ENCODE assay signal across 23 cellular contexts in genomic region chr2:234985608-234986115, GRCh38. TPM values are rescaled to one million over a fixed set of nuclear protein-coding genes. Genes with fewer than 3 reads are reported as not detected.
DNase-seq lines count a peak whose midpoint lies in the region; ATAC-seq, FAIRE-seq and TF ChIP-seq lines count a peak whose summit lies in the region.
"Had no signal": no experiment of that assay in that cellular context is flagged by ENCODE, and none has a peak within 500 bp of the region (broad histone marks: within the 10 kb centered on the region; RNA-seq: fewer than 3 reads in every experiment).

No MANE protein-coding gene starts in this region.

- no peak overlapping the region for H3K4ac ChIP-seq in IMR-90 (ENCODE audit: low read depth, low read length)
- H3K4ac ChIP-seq in mesenchymal stem cell (ENCODE audit: low read depth in 1 of 2, low read length in 2 of 2) = no peak overlapping the region

- H2BK12ac ChIP-seq in mesenchymal stem cell (ENCODE audit: low read length in 2 of 2) = peak overlapping the region in 1 of 2 experiments; percentile 18

- H3K9ac ChIP-seq in IMR-90 (ENCODE audit: low read depth, low read length) (no peak overlapping the region), mesenchymal stem cell (ENCODE audit: low read length) (no peak overlapping the region)
- H3K9ac ChIP-seq: KMS-11 had no signal

- WGBS in IMR-90 (ENCODE audit: extremely low coverage in 2 of 2, insufficient read length in 1 of 2), 2 experiments = 95% methylated on average over 9 of the region's 16 CpGs; no CpG with 5 or more reads in 1 of the 2 experiments
- WGBS in body of pancreas, 2 donors = 92% methylated on average over 14 to 16 of the region's 16 CpGs
- WGBS in mesenchymal stem cell = 98% methylated on average over 16 of the region's 16 CpGs
- WGBS in small intestine, 3 donors = 28 to 71% (median 51%) methylated on average over 16 of the region's 16 CpGs

- DNase-seq in IMR-90 = no peak
- DNase-seq in body of pancreas = no peak
- no peak for DNase-seq in mesenchymal stem cell
- peak; percentile 95 for DNase-seq in small intestine
- no peak for DNase-seq in head of caudate nucleus
- DNase-seq in SHP77 treated with DMSO at 0.1 percent for 48 hours (lab: John Stamatoyannopoulos, UW) = no peak
- DNase-seq: C1 segment of cervical spinal cord; CD4-positive, alpha-beta memory T cell; COR-L47; DMS79; EL; GDM1; H7; MM.1S; NCI-H2029; NCI-H446; NCI-H524 treated with DMSO at 0.1 percent for 48 hours; NCI-H774 had no signal

- H2AK5ac ChIP-seq in IMR-90 (ENCODE audit: low read depth, low read length) (peak overlapping the region; percentile 28; the same call in 1 of the 2 replicates), mesenchymal stem cell (ENCODE audit: low read length, severe bottlenecking) (no peak overlapping the region)

- 0 out of 4 replicates have a peak overlapping the region, but pooled peaks of 1 of the 2 experiments have one; percentile 13 for H4K8ac ChIP-seq in IMR-90 (ENCODE audit: low read depth in 2 of 2, low read length in 2 of 2)
- H4K8ac ChIP-seq in mesenchymal stem cell (ENCODE audit: low read length) = peak overlapping the region; percentile 39

- H3K4me1 ChIP-seq in IMR-90 (ENCODE audit: control insufficient read depth, insufficient read depth, low read length) (peaks cover 55% of the 10 kb centered on the region), body of pancreas (peaks cover 83% of the 10 kb centered on the region), mesenchymal stem cell (ENCODE audit: control insufficient read depth, insufficient read depth, low read depth, low read length) (peaks cover 55% of the 10 kb centered on the region), small intestine (ENCODE audit: control insufficient read depth in 2 of 2, insufficient read depth in 1 of 2, low read depth in 1 of 2, low read length in 1 of 2) (peaks cover 5 to 7% of the 10 kb centered on the region in 2 donors)

- H4K91ac ChIP-seq in IMR-90 (ENCODE audit: insufficient read depth, low read depth, low read length) (no peak overlapping the region), mesenchymal stem cell (ENCODE audit: low read length) (peak overlapping the region; percentile 81)

- BruUV-seq in IMR-90 (replicated peaks; lab: Mats Ljungman, UMichigan) = no TSS peak

- no peak for TF ChIP-seq POLR2A in IMR-90 (IDR thresholded peaks at IDR 0.05; ENCODE audit: low read depth, low read length)
- TF ChIP-seq POLR2A in body of pancreas (IDR thresholded peaks at IDR 0.05) = no peak

- H2BK5ac ChIP-seq in IMR-90 (ENCODE audit: low read depth, low read length, poor library complexity, severe bottlenecking) (peak overlapping the region; percentile 12), mesenchymal stem cell (ENCODE audit: low read depth, low read length, poor library complexity, severe bottlenecking) (no peak overlapping the region)

- H2AFZ ChIP-seq in IMR-90 (replicated peaks; ENCODE audit: low read length, poor library complexity) = no peak overlapping the region
- no peak overlapping the region for H2AFZ ChIP-seq in mesenchymal stem cell (ENCODE audit: low read depth, low read length)

- TF ChIP-seq CTCF in IMR-90 (conservative IDR thresholded peaks at IDR 0.05; ENCODE audit: low read depth, low read length) (no peak), body of pancreas (IDR thresholded peaks at IDR 0.05) (no peak)

- peaks cover 0 to 85% of the 10 kb centered on the region in 2 experiments for H3K79me1 ChIP-seq in IMR-90 (ENCODE audit: low read depth in 1 of 2, low read length in 2 of 2)
- no peaks in the 10 kb centered on the region for H3K79me1 ChIP-seq in mesenchymal stem cell (replicated peaks; ENCODE audit: low read length, poor library complexity, severe bottlenecking)

- intact Hi-C loops in IMR-90 (cut with micrococcal nuclease) (loop anchor here (10.0 kb wide), 2 partner anchors 311 to 541 kb away; no protein-coding TSS in a partner anchor), body of pancreas (cut with DNase I) (no loop called here), head of caudate nucleus (cut with DNase I) (no loop called here)

- H4K20me1 ChIP-seq in IMR-90 (ENCODE audit: insufficient read depth, low read length) = peaks cover 93% of the 10 kb centered on the region

- H3K56ac ChIP-seq in IMR-90 (ENCODE audit: extremely low read depth, insufficient read depth, low read length) = no peak overlapping the region

- no peak overlapping the region for H3K4me2 ChIP-seq in IMR-90 (ENCODE audit: low read depth, low read length)
- H3K4me2 ChIP-seq in mesenchymal stem cell (ENCODE audit: low read length, poor library complexity, severe bottlenecking) = no peak overlapping the region
- H3K4me2 ChIP-seq: A549, KMS-11 had no signal

- FAIRE-seq in small intestine (lab: Jason Lieb, UNC) = no peak
- FAIRE-seq: A549, GM12891 had no signal

- H2BK120ac ChIP-seq in IMR-90 (ENCODE audit: low read depth, low read length) (no peak overlapping the region), mesenchymal stem cell (ENCODE audit: low read depth, low read length) (no peak overlapping the region)

- CTCF ChIA-PET in IMR-90 (lab: Yijun Ruan, JAX) = interaction anchor here (0.8 to 1.1 kb wide), 2 partner anchors 11 to 15 kb away, joined by 3 read pairs; no protein-coding TSS in a partner anchor

- TF ChIP-seq RAD21 in IMR-90 (IDR thresholded peaks at IDR 0.05; ENCODE audit: low read length) = no peak

- H3K18ac ChIP-seq in IMR-90 (ENCODE audit: low read depth, low read length) (no peak overlapping the region), mesenchymal stem cell (ENCODE audit: low read depth in 1 of 2, low read length in 2 of 2) (peak overlapping the region; percentile 37 to 54)

- H2AK9ac ChIP-seq in IMR-90 (replicated peaks; ENCODE audit: low read depth, low read length, poor library complexity) = no peak overlapping the region

- no peak for ATAC-seq in IMR-90 (ENCODE audit: low read depth)
- ATAC-seq in body of pancreas = no peak
- no peak for ATAC-seq in GM21526 (IDR thresholded peaks at IDR 0.05; ENCODE audit: low FRiP score, unreplicated experiment)
- ATAC-seq: A549, Right ventricle myocardium inferior had no signal

- peaks cover 18% of the 10 kb centered on the region for H3K36me3 ChIP-seq in IMR-90 (ENCODE audit: control insufficient read depth, insufficient read depth, low read length)
- no peaks in the 10 kb centered on the region for H3K36me3 ChIP-seq in body of pancreas (replicated peaks in 1 of 2; ENCODE audit: insufficient read depth in 1 of 2, low read depth in 2 of 2)
- H3K36me3 ChIP-seq in mesenchymal stem cell (ENCODE audit: control insufficient read depth in 1 of 2, insufficient read depth in 2 of 2, low read depth in 1 of 2, low read length in 2 of 2) = peaks cover 16 to 42% of the 10 kb centered on the region in 2 experiments
- no peaks in the 10 kb centered on the region for H3K36me3 ChIP-seq in small intestine (ENCODE audit: control insufficient read depth in 2 of 2, insufficient read depth in 2 of 2, low read length in 2 of 2)

- H3K27ac ChIP-seq in IMR-90 (ENCODE audit: insufficient read depth, low read length) (no peak overlapping the region), body of pancreas (peak overlapping the region in 3 of 4 donors; percentile 10 to 48 (median 33)), mesenchymal stem cell (ENCODE audit: low read length, poor library complexity, severe bottlenecking) (no peak overlapping the region), small intestine (ENCODE audit: low read depth in 1 of 2, low read length in 1 of 2) (peak overlapping the region; percentile 30 to 62)
- H3K27ac ChIP-seq: KMS-11 had no signal

- no peaks in the 10 kb centered on the region for H3K27me3 ChIP-seq in IMR-90 (ENCODE audit: control insufficient read depth, insufficient read depth, low read length)
- H3K27me3 ChIP-seq in body of pancreas = no peaks in the 10 kb centered on the region
- no peaks in the 10 kb centered on the region for H3K27me3 ChIP-seq in mesenchymal stem cell (ENCODE audit: control insufficient read depth in 1 of 2, insufficient read depth in 1 of 2, low read length in 2 of 2)
- H3K27me3 ChIP-seq in small intestine (ENCODE audit: control insufficient read depth in 2 of 2, insufficient read depth in 2 of 2, low read length in 2 of 2) = no peaks in the 10 kb centered on the region

- H4K5ac ChIP-seq in IMR-90 (ENCODE audit: low read depth, low read length) = no peak overlapping the region

- H3K9me3 ChIP-seq in IMR-90 (ENCODE audit: control insufficient read depth, insufficient read depth, low read length) = no peaks in the 10 kb centered on the region
- H3K9me3 ChIP-seq in body of pancreas = no peaks in the 10 kb centered on the region
- no peaks in the 10 kb centered on the region for H3K9me3 ChIP-seq in mesenchymal stem cell (ENCODE audit: control insufficient read depth, low read length)
- no peaks in the 10 kb centered on the region for H3K9me3 ChIP-seq in small intestine (ENCODE audit: control insufficient read depth, low read depth)
- H3K9me3 ChIP-seq: A549 had no signal

- peaks cover 67% of the 10 kb centered on the region for H3K9me1 ChIP-seq in IMR-90 (ENCODE audit: insufficient read depth, low read length)

- dilution Hi-C loops in IMR-90 (cut with HindIII; ENCODE audit: low sequenced_read_pairs, unreplicated experiment) = no loop called here

- H2BK15ac ChIP-seq in IMR-90 (ENCODE audit: low read depth, low read length) (no peak overlapping the region), mesenchymal stem cell (ENCODE audit: low read depth, poor library complexity, severe bottlenecking) (no peak overlapping the region)

- H3K14ac ChIP-seq in IMR-90 (replicated peaks; ENCODE audit: low read depth, low read length) (0 out of 2 replicates have a peak overlapping the region, but pooled peaks have one; percentile 16), mesenchymal stem cell (ENCODE audit: low read length in 2 of 2) (peak overlapping the region in 1 of 2 experiments; percentile 44)

- POLR2A ChIA-PET in IMR-90 (lab: Charles Lee; ENCODE audit: unreplicated experiment) = no interaction called here

- H3K4me3 ChIP-seq in IMR-90 (ENCODE audit: insufficient read depth, low read depth, low read length) = no peak overlapping the region
- no peak overlapping the region for H3K4me3 ChIP-seq in body of pancreas
- H3K4me3 ChIP-seq in mesenchymal stem cell (ENCODE audit: insufficient read depth in 1 of 2, low read depth in 1 of 2, low read length in 2 of 2) = no peak overlapping the region
- H3K4me3 ChIP-seq in small intestine (ENCODE audit: low read depth in 1 of 2, low read length in 2 of 2) = no peak overlapping the region
- H3K4me3 ChIP-seq: A549 had no signal

- in situ Hi-C loops in IMR-90 (cut with MboI; ENCODE audit: low sequenced_read_pairs) = no loop called here

- H2BK20ac ChIP-seq in IMR-90 (ENCODE audit: low read depth, low read length) = no peak overlapping the region

- H3K23ac ChIP-seq in IMR-90 (ENCODE audit: low read depth, low read length) = no peak overlapping the region
- no peak overlapping the region for H3K23ac ChIP-seq in mesenchymal stem cell (ENCODE audit: low read length in 2 of 2)

RNA-seq across cellular contexts. Expression of gene SH3BP4, which starts 33.8 kb away (rescaled TPM):
- total RNA-seq in IMR-90 (2012; rRNA removed) = 112 and 122 TPM in 2 replicates
- polyA plus RNA-seq in IMR-90 (2012; rRNA removed) = 101 and 104 TPM in 2 replicates
- polyA plus RNA-seq in IMR-90 (2012; cell fraction: cytosol; rRNA removed) = 62.6 and 79.6 TPM in 2 replicates
- 63.9 and 105 TPM in 2 replicates for polyA plus RNA-seq in IMR-90 (2012; cell fraction: nucleus; rRNA removed; ENCODE audit: low replicate concordance)
- 10 to 100 TPM; 62.6 to 71.9 TPM for total RNA-seq in body of pancreas
- 48.8 TPM for polyA plus RNA-seq in mesenchymal stem cell (2013, experiment 1 of 2)
- polyA plus RNA-seq in mesenchymal stem cell (2013, experiment 2 of 2) = 47.7 TPM
- polyA plus RNA-seq in small intestine = 10 to 100 TPM in 1 of 3 donors, 1 to 10 TPM in 2; 3.6 to 36.7 (median 5.1) TPM
- polyA plus RNA-seq: CD4-positive, alpha-beta memory T cell had no signal

Comparison
In these comparisons a context has a peak if more than half of its experiments do, and no peak if none do; other contexts are left out.
1. H3K27ac ChIP-seq: peak in body of pancreas (3 of 4) and small intestine (2 of 2); none in IMR-90 (single experiment) and mesenchymal stem cell (single experiment).